In the genomic region with DNA sequence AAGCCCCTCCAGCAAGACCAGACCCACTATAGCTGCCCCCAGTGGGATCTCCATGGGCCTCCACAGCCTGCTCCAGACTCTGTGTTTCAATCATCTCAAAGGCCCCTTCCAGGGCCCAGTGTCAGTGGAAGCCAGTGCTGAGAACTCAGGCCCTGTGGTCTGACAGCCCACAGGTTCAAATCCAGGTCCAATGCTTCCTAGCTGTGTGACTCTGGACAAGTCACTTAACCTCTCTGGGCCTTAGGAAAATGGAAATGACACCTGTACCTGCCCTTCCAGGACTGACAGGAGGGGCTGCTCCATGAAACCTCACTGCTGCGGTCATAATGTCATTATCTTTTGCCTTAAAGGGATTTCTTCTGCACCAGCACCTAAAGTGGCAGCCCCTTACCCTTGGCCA, we compare ENCODE assay signal across 12 cellular contexts.
DNase-seq lines count a peak whose midpoint lies in the region; ATAC-seq and TF ChIP-seq lines count a peak whose summit lies in the region.
"Had no signal": no experiment of that assay in that cellular context is flagged by ENCODE, and none has a peak within 500 bp of the region (broad histone marks: within the 10 kb centered on the region; RNA-seq: fewer than 3 reads in every experiment).

No MANE protein-coding gene starts in this region.

- peaks cover 17% of the 10 kb centered on the region for H3K9me3 Mint-ChIP-seq in activated CD4-positive, alpha-beta T cell treated with anti-CD3 and anti-CD28 coated beads for 36 hours (ENCODE audit: low read depth)

- peaks cover 48% of the 10 kb centered on the region for H3K36me3 Mint-ChIP-seq in activated CD4-positive, alpha-beta T cell treated with anti-CD3 and anti-CD28 coated beads for 36 hours (ENCODE audit: low read depth)

- peaks cover 68% of the 10 kb centered on the region for H3K79me2 ChIP-seq in Karpas-422 (ENCODE audit: low read length)

- no peak overlapping the region for H3K4me2 ChIP-seq in Karpas-422 (ENCODE audit: low read depth, low read length, poor library complexity, severe bottlenecking)

- H3K27me3 ChIP-seq in Karpas-422 (ENCODE audit: low read length), result no peaks in the 10 kb centered on the region
- no peaks in the 10 kb centered on the region for H3K27me3 ChIP-seq in brain microvascular endothelial cell (replicated peaks)
- no peaks in the 10 kb centered on the region for H3K27me3 ChIP-seq in gastrocnemius medialis
- H3K27me3 ChIP-seq: adrenal gland, foreskin keratinocyte had no signal

- TF ChIP-seq CTCF in brain microvascular endothelial cell (IDR thresholded peaks at IDR 0.05; ENCODE audit: low read depth, low read length, missing control alignments) (no peak), gastrocnemius medialis (IDR thresholded peaks at IDR 0.05 in 4 of 5, conservative IDR thresholded peaks at IDR 0.05 in 1 of 5) (no peak), GM13977 (IDR thresholded peaks at IDR 0.05; ENCODE audit: extremely low read depth, insufficient read depth, missing control alignments) (no peak)

- no peaks in the 10 kb centered on the region for H3K27me3 Mint-ChIP-seq in activated CD4-positive, alpha-beta T cell treated with anti-CD3 and anti-CD28 coated beads for 36 hours

- H3K36me3 ChIP-seq in Karpas-422 (ENCODE audit: insufficient read depth, low read length) (peaks cover 36% of the 10 kb centered on the region), brain microvascular endothelial cell (replicated peaks) (peaks cover 32% of the 10 kb centered on the region), gastrocnemius medialis (peaks cover 0 to 16% of the 10 kb centered on the region in 2 donors)

- TF ChIP-seq POLR2A in gastrocnemius medialis (IDR thresholded peaks at IDR 0.05), result no peak

- POLR2A ChIA-PET in activated CD4-positive, alpha-beta T cell treated with anti-CD3 and anti-CD28 coated beads for 36 hours (lab: Charles Lee), result no interaction called here

- H3K9ac ChIP-seq in Karpas-422 (ENCODE audit: low read length), result no peak overlapping the region

- in situ Hi-C loops in brain microvascular endothelial cell (cut with HindIII; ENCODE audit: low pct_ligation_motif_present, low sequenced_read_pairs), result no loop called here
- in situ Hi-C loops in gastrocnemius medialis (cut with MboI; ENCODE audit: low sequenced_read_pairs in 4 of 4), result loop anchor here in 1 of 4 donors (25.0 kb wide), 1 partner anchor 103 kb away; no protein-coding TSS in a partner anchor
- in situ Hi-C loops in GM13977 (cut with MboI; ENCODE audit: low pct_unique_long_range_greater_than_20kb, low sequenced_read_pairs, unreplicated experiment), result no loop called here

- intact Hi-C loops in activated CD4-positive, alpha-beta T cell treated with anti-CD3 and anti-CD28 coated beads for 36 hours (cut with DNase I, micrococcal nuclease), result loop anchor here in 1 of 2 experiments (5.0 kb wide), 2 partner anchors 247 to 452 kb away; no protein-coding TSS in a partner anchor
- intact Hi-C loops in gastrocnemius medialis (cut with DNase I; ENCODE audit: low total_unique reads), result no loop called here

- H3K27ac Mint-ChIP-seq in activated CD4-positive, alpha-beta T cell treated with anti-CD3 and anti-CD28 coated beads for 36 hours, result peak overlapping the region; percentile 74

- no peak for ATAC-seq in activated CD4-positive, alpha-beta T cell treated with anti-CD3 and anti-CD28 coated beads for 36 hours
- no peak for ATAC-seq in gastrocnemius medialis

- H3K4me1 Mint-ChIP-seq in activated CD4-positive, alpha-beta T cell treated with anti-CD3 and anti-CD28 coated beads for 36 hours, result peaks cover 34% of the 10 kb centered on the region

- H2AFZ ChIP-seq in Karpas-422 (ENCODE audit: low read length), result no peak overlapping the region

- CTCF ChIA-PET in activated CD4-positive, alpha-beta T cell treated with anti-CD3 and anti-CD28 coated beads for 36 hours (lab: Charles Lee), result interaction anchor here (1.3 to 1.7 kb wide), 2 partner anchors 10 to 85 kb away, joined by 5 to 6 read pairs; no protein-coding TSS in a partner anchor

- no peak for DNase-seq in activated CD4-positive, alpha-beta T cell treated with anti-CD3 and anti-CD28 coated beads for 36 hours
- no peak for DNase-seq in activated CD4-positive, alpha-beta T cell treated with anti-CD3 and anti-CD28 coated beads for 48 hours
- no peak for DNase-seq in Karpas-422
- DNase-seq in brain microvascular endothelial cell, result no peak
- DNase-seq in gastrocnemius medialis, result no peak
- no peak for DNase-seq in GM13977 (ENCODE audit: low spot score)
- DNase-seq in NK-92 (lab: John Stamatoyannopoulos, UW; ENCODE audit: unreplicated experiment), result no peak
- no peak for DNase-seq in NCI-H1694 treated with DMSO at 0.1 percent for 48 hours (lab: John Stamatoyannopoulos, UW)
- DNase-seq: foreskin keratinocyte, kidney glomerular epithelial cell, NCI-H187 treated with DMSO at 0.1 percent for 48 hours had no signal

- H3K4me3 Mint-ChIP-seq in activated CD4-positive, alpha-beta T cell treated with anti-CD3 and anti-CD28 coated beads for 36 hours, result peak overlapping the region; percentile 61

- peaks cover 4% of the 10 kb centered on the region; the same call in 1 of the 2 replicates for H4K20me1 ChIP-seq in Karpas-422 (ENCODE audit: insufficient read depth, low read depth, low read length)

- H3K27ac ChIP-seq in Karpas-422 (ENCODE audit: low read length) (peak overlapping the region; percentile 85), brain microvascular endothelial cell (peak overlapping the region; percentile 11), gastrocnemius medialis (peak overlapping the region in 3 of 4 donors; percentile 4 to 55 (median 16))
- H3K27ac ChIP-seq: foreskin keratinocyte had no signal

- H3K9me3 ChIP-seq in Karpas-422 (ENCODE audit: low read length), result no peaks in the 10 kb centered on the region; the same call in 1 of the 2 replicates
- peaks cover 0 to 3% (median 0%) of the 10 kb centered on the region in 3 donors for H3K9me3 ChIP-seq in gastrocnemius medialis
- H3K9me3 ChIP-seq: adrenal gland had no signal

- H3K9me2 ChIP-seq in Karpas-422 (replicated peaks; ENCODE audit: insufficient read depth, low read length), result no peaks in the 10 kb centered on the region

- no peak overlapping the region for H3K4me3 ChIP-seq in Karpas-422 (ENCODE audit: low read length)
- H3K4me3 ChIP-seq in brain microvascular endothelial cell (ENCODE audit: low read depth, low read length), result no peak overlapping the region
- H3K4me3 ChIP-seq in gastrocnemius medialis, result no peak overlapping the region
- H3K4me3 ChIP-seq: adrenal gland had no signal

- H3K4me1 ChIP-seq in Karpas-422 (ENCODE audit: low read length), result peaks cover 16% of the 10 kb centered on the region
- no peaks in the 10 kb centered on the region for H3K4me1 ChIP-seq in gastrocnemius medialis
- H3K4me1 ChIP-seq: foreskin keratinocyte had no signal

Comparison
In these comparisons a context has a peak if more than half of its experiments do, and no peak if none do; other contexts are left out.
1. H3K27ac ChIP-seq: peak in every context shown above with its lines; median percentile 85 in Karpas-422; 16 in gastrocnemius medialis; 11 in brain microvascular endothelial cell.